34 cellular contexts compared by ENCODE assay signal in genomic region chr12:68912916-68913315, GRCh38. TPM values are rescaled to one million over a fixed set of nuclear protein-coding genes. Genes with fewer than 3 reads are reported as not detected.
DNase-seq lines count a peak whose midpoint lies in the region; ATAC-seq, FAIRE-seq and TF ChIP-seq lines count a peak whose summit lies in the region.
"Had no signal": no experiment of that assay in that cellular context is flagged by ENCODE, and none has a peak within 500 bp of the region (broad histone marks: within the 10 kb centered on the region; RNA-seq: fewer than 3 reads in every experiment).

No MANE protein-coding gene starts in this region.

- H3K27ac Mint-ChIP-seq in effector memory CD8-positive, alpha-beta T cell, result no peak overlapping the region
- H3K27ac Mint-ChIP-seq: activated CD4-positive, alpha-beta T cell treated with anti-CD3 and anti-CD28 coated beads for 36 hours; activated CD8-positive, alpha-beta T cell treated with anti-CD3 and anti-CD28 coated beads, Interleukin-2, amount 10 ng/mL, durations not matched to agents 7 days and 5 days; CD4-positive, alpha-beta T cell; naive B cell; progenitor cell of endocrine pancreas; stimulated activated naive CD8-positive, alpha-beta T cell treated with anti-CD3 and anti-CD28 coated beads, Interleukin-15, Interleukin-2, amounts not matched to agents 100 ng/mL and 50 ng/mL, for 24 hours; T-helper 2 cell treated with Interferon-gamma antibody and Interleukin-4, amounts not matched to agents 5 μg/mL and 100 μg/mL, for 36 hours had no signal

- TF ChIP-seq CTCF in A549 (IDR thresholded peaks at IDR 0.05) (no peak), HEK293 (tag by site-specific recombination; IDR thresholded peaks at IDR 0.05) (no peak), K562 (IDR thresholded peaks at IDR 0.05 in 2 of 3, conservative IDR thresholded peaks at IDR 0.05 in 1 of 3; ENCODE audit: insufficient read depth in 2 of 3, low read depth in 1 of 3, low read length in 3 of 3) (peak in 2 of 3 experiments; percentile 12 to 30; a peak in 2 of 6 replicates), esophagus muscularis mucosa (IDR thresholded peaks at IDR 0.05) (no peak)

- FAIRE-seq in A549 (lab: Jason Lieb, UNC) (no peak), K562 (lab: Jason Lieb, UNC) (no peak)
- FAIRE-seq: HTR-8/SVneo, keratinocyte had no signal

- POLR2A ChIA-PET in A549 (lab: Yijun Ruan, JAX), result no interaction called here
- POLR2A ChIA-PET in HEK293 (lab: Yijun Ruan, JAX), result no interaction called here
- POLR2A ChIA-PET in K562 (lab: Yijun Ruan, JAX), result no interaction called here

- TF ChIP-seq POLR2A in A549 (IDR thresholded peaks at IDR 0.05; ENCODE audit: low read length) (no peak), K562 (conservative IDR thresholded peaks at IDR 0.05) (no peak), esophagus muscularis mucosa (IDR thresholded peaks at IDR 0.05; ENCODE audit: low read depth) (no peak)

- TF ChIP-seq RAD21 in A549 (conservative IDR thresholded peaks at IDR 0.05 in 1 of 2, IDR thresholded peaks at IDR 0.05 in 1 of 2) (no peak), K562 (CRISPR knock-in tag; conservative IDR thresholded peaks at IDR 0.05 in 1 of 2, IDR thresholded peaks at IDR 0.05 in 1 of 2) (no peak)

- DNase-seq in A549 (ENCODE audit: low read depth in 1 of 2, low spot score in 1 of 2) (peak in 1 of 2 experiments; percentile 11), K562 (ENCODE audit: extremely low read depth in 1 of 4, low spot score in 3 of 4) (no peak), left lobe of liver (ENCODE audit: low spot score) (no peak), superior temporal gyrus (ENCODE audit: extremely low spot score) (no peak), cortex of kidney (lab: John Stamatoyannopoulos, UW) (no peak), esophagus muscularis mucosa (ENCODE audit: extremely low spot score) (no peak)
- no peak for DNase-seq in effector memory CD8-positive, alpha-beta T cell
- DNase-seq: activated CD4-positive, alpha-beta T cell treated with anti-CD3 and anti-CD28 coated beads for 36 hours; activated CD8-positive, alpha-beta T cell treated with anti-CD3 and anti-CD28 coated beads, Interleukin-2, amount 10 ng/mL, durations not matched to agents 7 days and 5 days; activated naive CD4-positive, alpha-beta T cell treated with anti-CD3 and anti-CD28 coated beads, Interleukin-2, amount 50 U/mL, for 16 hours; AML-193; amniotic stem cell; CD4-positive, alpha-beta T cell; DND-41; glutamatergic neuron; H7; left ventricle myocardium superior; naive B cell; NCI-H1417 treated with DMSO at 0.1 percent for 48 hours; NCI-H2081 treated with DMSO at 0.1 percent for 48 hours; NCI-H2227 treated with DMSO at 0.1 percent for 48 hours; NCI-H526; right lobe of liver; Right ventricle myocardium superior; stimulated activated CD8-positive, alpha-beta memory T cell treated with anti-CD3 and anti-CD28 coated beads, Interleukin-4, amount 100 ng/mL, for 48 hours; thyroid gland had no signal

- H3K4me1 ChIP-seq in A549 (no peaks in the 10 kb centered on the region), HEK293 (ENCODE audit: control insufficient read depth, insufficient read depth, low read length) (no peaks in the 10 kb centered on the region), K562 (replicated peaks in 1 of 2; ENCODE audit: control insufficient read depth in 2 of 2, insufficient read depth in 2 of 2, low read length in 2 of 2) (no peaks in the 10 kb centered on the region), esophagus muscularis mucosa (peaks cover 0 to 5% (median 0%) of the 10 kb centered on the region in 4 donors)
- H3K4me1 ChIP-seq: thyroid gland had no signal

- H3K36me3 Mint-ChIP-seq in effector memory CD8-positive, alpha-beta T cell (ENCODE audit: insufficient read depth), result no peaks in the 10 kb centered on the region
- H3K36me3 Mint-ChIP-seq: naive B cell had no signal

- H3K4me1 Mint-ChIP-seq in effector memory CD8-positive, alpha-beta T cell (ENCODE audit: low read depth in 2 of 2), result no peaks in the 10 kb centered on the region

- TF ChIP-seq EP300 in A549 (IDR thresholded peaks at IDR 0.05) (no peak), K562 (IDR thresholded peaks at IDR 0.05; ENCODE audit: low read length) (no peak), esophagus muscularis mucosa (IDR thresholded peaks at IDR 0.05) (no peak)

- no peaks in the 10 kb centered on the region for H3K9me3 Mint-ChIP-seq in effector memory CD8-positive, alpha-beta T cell
- H3K9me3 Mint-ChIP-seq: CD4-positive, alpha-beta T cell; naive B cell; stimulated activated naive CD8-positive, alpha-beta T cell treated with anti-CD3 and anti-CD28 coated beads, Interleukin-15, Interleukin-2, amounts not matched to agents 100 ng/mL and 50 ng/mL, for 24 hours; T-helper 2 cell treated with Interferon-gamma antibody and Interleukin-4, amounts not matched to agents 5 μg/mL and 100 μg/mL, for 36 hours had no signal

- H3K27ac ChIP-seq in A549 (no peak overlapping the region), HEK293 (ENCODE audit: extremely low read depth, low read depth, low read length) (no peak overlapping the region), K562 (ENCODE audit: extremely low read depth, low read depth, low read length) (no peak overlapping the region), esophagus muscularis mucosa (replicated peaks in 1 of 4) (no peak overlapping the region)
- H3K27ac ChIP-seq: right lobe of liver, thyroid gland, vagina had no signal

- BruUV-seq in K562 (replicated peaks; lab: Mats Ljungman, UMichigan), result no TSS peak

- no peaks in the 10 kb centered on the region for H3K79me2 ChIP-seq in K562 (ENCODE audit: control insufficient read depth, insufficient read depth, low read length)

- H4K20me1 ChIP-seq in K562 (replicated peaks; ENCODE audit: control insufficient read depth, insufficient read depth, low read length), result no peaks in the 10 kb centered on the region

- peaks cover 26 to 28% of the 10 kb centered on the region in 2 donors for H3K27me3 Mint-ChIP-seq in effector memory CD8-positive, alpha-beta T cell
- H3K27me3 Mint-ChIP-seq: activated CD4-positive, alpha-beta T cell treated with anti-CD3 and anti-CD28 coated beads for 36 hours; CD4-positive, alpha-beta T cell; naive B cell; progenitor cell of endocrine pancreas had no signal

- intact Hi-C loops in K562 (cut with micrococcal nuclease) (no loop called here), esophagus muscularis mucosa (cut with DNase I) (no loop called here)

- peaks cover 7 to 8% of the 10 kb centered on the region in 2 experiments; a peak in 3 of 5 replicates for H3K27me3 ChIP-seq in K562 (ENCODE audit: control insufficient read depth in 2 of 2, insufficient read depth in 2 of 2, low read length in 2 of 2)
- no peaks in the 10 kb centered on the region for H3K27me3 ChIP-seq in esophagus muscularis mucosa
- H3K27me3 ChIP-seq: right lobe of liver, thyroid gland, vagina had no signal

- H2AFZ ChIP-seq in K562 (ENCODE audit: low read depth, low read length), result no peak overlapping the region

- H3K9me1 ChIP-seq in K562 (ENCODE audit: control insufficient read depth, insufficient read depth, low read length), result no peaks in the 10 kb centered on the region

- H3K36me3 ChIP-seq in HEK293 (ENCODE audit: control insufficient read depth in 2 of 2, insufficient read depth in 1 of 2, low read length in 2 of 2) (no peaks in the 10 kb centered on the region), K562 (ENCODE audit: control insufficient read depth, insufficient read depth, low read length) (no peaks in the 10 kb centered on the region), esophagus muscularis mucosa (no peaks in the 10 kb centered on the region)
- H3K36me3 ChIP-seq: right lobe of liver, thyroid gland, vagina had no signal

- no peak overlapping the region for H3K4me2 ChIP-seq in A549
- H3K4me2 ChIP-seq in K562 (ENCODE audit: insufficient read depth, low read length), result no peak overlapping the region

- H3K4me3 ChIP-seq in A549 (no peak overlapping the region), HEK293 (ENCODE audit: low read depth, low read length) (no peak overlapping the region), K562 (no peak overlapping the region), esophagus muscularis mucosa (no peak overlapping the region)
- H3K4me3 ChIP-seq: right lobe of liver, thyroid gland, vagina had no signal

- 61% methylated on average over 2 of the region's 2 CpGs for WGBS in A549 (ENCODE audit: missing lambda C conversion rate)
- 8% methylated on average over 2 of the region's 2 CpGs for WGBS in K562 (ENCODE audit: insufficient coverage, low coverage, missing lambda C conversion rate)
- WGBS in esophagus muscularis mucosa, result 86% methylated on average over 2 of the region's 2 CpGs

- no peaks in the 10 kb centered on the region for H3K9me3 ChIP-seq in A549
- H3K9me3 ChIP-seq in HEK293 (ENCODE audit: control insufficient read depth, insufficient read depth, low read depth, low read length), result no peaks in the 10 kb centered on the region
- H3K9me3 ChIP-seq in K562 (replicated peaks; ENCODE audit: control insufficient read depth, insufficient read depth, low read depth, low read length), result 0 out of 2 replicates have a peak, but pooled peaks cover 2% of the 10 kb centered on the region
- H3K9me3 ChIP-seq in esophagus muscularis mucosa, result no peaks in the 10 kb centered on the region
- H3K9me3 ChIP-seq: right lobe of liver, thyroid gland, vagina had no signal

- no peak overlapping the region for H3K9ac ChIP-seq in K562 (ENCODE audit: insufficient read depth in 1 of 2, low read depth in 2 of 2, low read length in 2 of 2)

- in situ Hi-C loops in K562 (cut with MboI), result no loop called here

- H3K4me3 Mint-ChIP-seq in effector memory CD8-positive, alpha-beta T cell, result no peak overlapping the region
- H3K4me3 Mint-ChIP-seq: activated CD4-positive, alpha-beta T cell treated with anti-CD3 and anti-CD28 coated beads for 36 hours; activated CD8-positive, alpha-beta T cell treated with anti-CD3 and anti-CD28 coated beads, Interleukin-2, amount 10 ng/mL, durations not matched to agents 7 days and 5 days; CD4-positive, alpha-beta T cell; naive B cell; stimulated activated naive CD8-positive, alpha-beta T cell treated with anti-CD3 and anti-CD28 coated beads, Interleukin-15, Interleukin-2, amounts not matched to agents 100 ng/mL and 50 ng/mL, for 24 hours; T-helper 2 cell treated with Interferon-gamma antibody and Interleukin-4, amounts not matched to agents 5 μg/mL and 100 μg/mL, for 36 hours had no signal

- CTCF ChIA-PET in A549 (lab: Yijun Ruan, JAX), result interaction anchor here (1.7 to 2.0 kb wide), 3 partner anchors 14 to 342 kb away, joined by 3 to 7 read pairs (median 6); no protein-coding TSS in a partner anchor
- CTCF ChIA-PET in HEK293 (lab: Yijun Ruan, JAX), result interaction anchor here (1.0 kb wide), 1 partner anchor 157 kb away, joined by 6 read pairs; no protein-coding TSS in a partner anchor
- CTCF ChIA-PET in K562 (lab: Yijun Ruan, JAX; ENCODE audit: low intra/inter-chr PET ratio), result no interaction called here

- peak; percentile 57 to 60; a peak in 4 of 6 replicates for ATAC-seq in A549
- ATAC-seq in K562, result peak; percentile 25; the same call in 1 of the 3 replicates
- peak; percentile 14 for ATAC-seq in left lobe of liver
- no peak for ATAC-seq in effector memory CD8-positive, alpha-beta T cell (replicated peaks)
- ATAC-seq: activated CD4-positive, alpha-beta T cell treated with anti-CD3 and anti-CD28 coated beads for 36 hours; activated CD8-positive, alpha-beta T cell treated with anti-CD3 and anti-CD28 coated beads, Interleukin-2, amount 10 ng/mL, durations not matched to agents 7 days and 5 days; left ventricle myocardium superior had no signal

RNA-seq across cellular contexts. Expression of gene CPM, which starts 20.1 kb away (rescaled TPM):
- polyA plus RNA-seq in A549 (2011; rRNA removed) (6.8 and 6.9 TPM in 2 replicates), A549 (2017; fragmentation: RNase III; extraction: RNeasy Plus Mini Kit Qiagen cat#74134 plus additional on column Dnase treatment) (3.7 to 6.2 TPM (median 4.8 TPM) in 3 replicates), K562 (2011; rRNA removed) (not detected in 2 replicates), K562 (2014; fragmentation: Illumina TruSeq; extraction: Trizol) (not detected in 2 replicates), K562 (2014; fragmentation: Nextera tagmentation; extraction: Ambion mirVana) (not detected), K562 (2014; rRNA removed) (not detected in 2 replicates)
- polyA plus RNA-seq in A549 (2012; cell fraction: cytosol; rRNA removed), result 1.6 and 1.7 TPM in 2 replicates
- polyA plus RNA-seq in A549 (2012; cell fraction: nucleus; rRNA removed), result 0.73 TPM in 2 replicates
- polyA minus RNA-seq in A549 (2011; rRNA and poly(A)+ RNA removed), result 4.6 and 9.0 TPM in 2 replicates
- not detected in 2 replicates for total RNA-seq in K562 (2011; cell fraction: chromatin; rRNA removed; ENCODE audit: low replicate concordance)
- total RNA-seq in K562 (2011; cell fraction: nucleolus; rRNA removed), result not detected in 2 replicates
- total RNA-seq in K562 (2011; cell fraction: nucleoplasm; rRNA removed), result not detected in 2 replicates
- total RNA-seq in K562 (2014; rRNA removed) (not detected in 2 replicates), K562 (2014; rRNA removed; fragmentation: Illumina TruSeq; extraction: Trizol) (not detected in 2 replicates), K562 (2015; rRNA removed; fragmentation: Illumina TruSeq; extraction: Trizol) (not detected in 2 replicates), K562 (2021) (0.22 and 0.31 TPM in 2 replicates), left lobe of liver (45.2 TPM), esophagus muscularis mucosa (10 to 100 TPM; 30.2 to 51.9 (median 35.0) TPM)
- polyA plus RNA-seq in K562 (2011; cell fraction: cytosol; rRNA removed), result not detected in 2 replicates
- polyA plus RNA-seq in K562 (2011; cell fraction: nucleus; rRNA removed), result not detected in 2 replicates
- 0.01 TPM in 2 replicates for polyA plus RNA-seq in K562 (2012)
- not detected in 2 replicates for polyA minus RNA-seq in K562 (2011; rRNA and poly(A)+ RNA removed)
- polyA minus RNA-seq in K562 (2011; cell fraction: cytosol; rRNA and poly(A)+ RNA removed), result 0.48 and 6.5 TPM in 2 replicates
- 0.11 TPM in 1 of 2 replicates, not detected in the other for polyA minus RNA-seq in K562 (2011; cell fraction: nucleus; rRNA and poly(A)+ RNA removed)
- total RNA-seq: A172 had no signal

Comparison
In these comparisons a context has a peak if more than half of its experiments do, and no peak if none do; other contexts are left out.
1. CTCF ChIP-seq: peak in K562 (2 of 3); none in A549 (single experiment), HEK293 (single experiment) and esophagus muscularis mucosa (0 of 3).
2. RNA of gene CPM, which starts 20.1 kb away (total RNA-seq): 45.2 TPM in left lobe of liver (single experiment) and 30.2 to 51.9 TPM in esophagus muscularis mucosa; 0.22 to 0.31 TPM in K562; every median in the first group is over 10 times any median in the second.